In the genomic region with DNA sequence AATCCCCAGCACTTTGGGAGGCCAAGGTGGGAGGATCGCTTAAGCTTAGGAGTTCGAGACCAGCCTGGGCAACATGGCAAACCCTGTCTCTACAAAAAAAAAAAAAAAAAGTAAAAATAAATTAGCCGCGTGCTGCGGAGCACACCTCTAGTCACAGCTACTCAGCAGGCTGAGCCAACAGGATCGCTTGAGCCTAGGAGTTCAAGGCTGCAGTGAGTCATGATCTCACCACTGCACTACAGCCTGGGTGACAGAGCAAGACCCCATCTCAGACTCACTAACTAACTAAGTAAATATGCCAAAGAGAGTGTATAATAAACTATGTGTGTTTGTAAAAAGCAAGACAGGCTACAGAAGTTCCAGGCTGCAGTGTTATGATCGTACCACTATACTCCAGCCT, we compare ENCODE assay signal across 11 cellular contexts. TPM values are rescaled to one million over a fixed set of nuclear protein-coding genes. Genes with fewer than 3 reads are reported as not detected.
"Had no signal": no experiment of that assay in that cellular context is flagged by ENCODE, and none has a peak within 500 bp of the region (broad histone marks: within the 10 kb centered on the region; RNA-seq: fewer than 3 reads in every experiment).

No MANE protein-coding gene starts in this region.

RNA-seq across cellular contexts. Expression of gene RSPH10B, which starts 6.7 kb away (rescaled TPM):
- total RNA-seq: kidney epithelial cell, left cardiac atrium, left colon, left ventricle myocardium inferior, left ventricle myocardium superior, mesenteric fat pad, mucosa of descending colon had no signal
- polyA plus RNA-seq: immature natural killer cell; keratinocyte; mammary epithelial cell; naive thymus-derived CD4-positive, alpha-beta T cell had no signal
